ENCODE assay signal across 1 cellular context in genomic region chr9:116421006-116421538, GRCh38.
TF ChIP-seq lines count a peak whose summit lies in the region.

No MANE protein-coding gene starts in this region.

TF ChIP-seq in K562, 482 proteins besides CTCF, POLR2A, EP300 and RAD21 (continued from another document):
- TF ChIP-seq ZNF592 (IDR thresholded peaks at IDR 0.05) (peak; percentile 80; the same call in 1 of the 2 replicates), MED1 (CRISPR knock-in tag; IDR thresholded peaks at IDR 0.05; ENCODE audit: borderline replicate concordance) (no peak), KLF6 (CRISPR knock-in tag; IDR thresholded peaks at IDR 0.05; ENCODE audit: borderline replicate concordance) (peak; percentile 7; the same call in 1 of the 2 replicates), ZNF395 (CRISPR knock-in tag; IDR thresholded peaks at IDR 0.05) (peak; percentile 93), ZNF197 (CRISPR knock-in tag; IDR thresholded peaks at IDR 0.05; ENCODE audit: low read depth) (peak; percentile 60; the same call in 1 of the 2 replicates), ID3 (CRISPR knock-in tag; IDR thresholded peaks at IDR 0.05) (no peak), ID3 (tag; IDR thresholded peaks at IDR 0.05) (0 out of 2 replicates have a peak, but pooled peaks have one; percentile 28)
